Comparison of ENCODE assay signal across 14 cellular contexts in genomic region chr14:61183486-61183885, GRCh38.
DNase-seq lines count a peak whose midpoint lies in the region; ATAC-seq lines count a peak whose summit lies in the region.
"Had no signal": no experiment of that assay in that cellular context is flagged by ENCODE, and none has a peak within 500 bp of the region (broad histone marks: within the 10 kb centered on the region; RNA-seq: fewer than 3 reads in every experiment).

No MANE protein-coding gene starts in this region.

- no peaks in the 10 kb centered on the region for H3K9me3 Mint-ChIP-seq in stimulated activated naive CD8-positive, alpha-beta T cell treated with anti-CD3 and anti-CD28 coated beads, Interleukin-15, amount 100 ng/mL, for 72 hours
- H3K9me3 Mint-ChIP-seq: activated CD4-positive, alpha-beta memory T cell treated with anti-CD3 and anti-CD28 coated beads, Interleukin-2, amount 10 ng/mL, durations not matched to agents 7 days and 5 days; endodermal cell had no signal

- peaks cover 52% of the 10 kb centered on the region for H3K4me1 ChIP-seq in SJSA1 (replicated peaks)

- peaks cover 60% of the 10 kb centered on the region for H3K27me3 Mint-ChIP-seq in stimulated activated naive CD8-positive, alpha-beta T cell treated with anti-CD3 and anti-CD28 coated beads, Interleukin-15, amount 100 ng/mL, for 72 hours

- no peaks in the 10 kb centered on the region for H3K36me3 ChIP-seq in SJSA1
- H3K36me3 ChIP-seq: ovary had no signal

- H3K4me3 Mint-ChIP-seq in stimulated activated naive CD8-positive, alpha-beta T cell treated with anti-CD3 and anti-CD28 coated beads, Interleukin-15, amount 100 ng/mL, for 72 hours: no peak overlapping the region
- H3K4me3 Mint-ChIP-seq: activated CD4-positive, alpha-beta memory T cell treated with anti-CD3 and anti-CD28 coated beads, Interleukin-2, amount 10 ng/mL, durations not matched to agents 7 days and 5 days; endodermal cell had no signal

- H3K27ac ChIP-seq in SJSA1 (peak overlapping the region; percentile 34), epithelial cell of prostate (peak overlapping the region; percentile 39)
- H3K27ac ChIP-seq: body of pancreas, ovary had no signal

- peaks cover 12% of the 10 kb centered on the region for H3K4me1 Mint-ChIP-seq in stimulated activated naive CD8-positive, alpha-beta T cell treated with anti-CD3 and anti-CD28 coated beads, Interleukin-15, amount 100 ng/mL, for 72 hours

- no peaks in the 10 kb centered on the region for H3K27me3 ChIP-seq in SJSA1 (replicated peaks)
- H3K27me3 ChIP-seq: body of pancreas, ovary had no signal

- DNase-seq in stimulated activated naive CD8-positive, alpha-beta T cell treated with anti-CD3 and anti-CD28 coated beads, Interleukin-15, amount 100 ng/mL, for 72 hours: no peak
- DNase-seq in stimulated activated naive CD8-positive, alpha-beta T cell treated with anti-CD3 and anti-CD28 coated beads, Interleukin-15, Interleukin-2, amounts not matched to agents 100 U/mL and 50 U/mL, for 24 hours: no peak
- DNase-seq in SJSA1 (ENCODE audit: low read depth in 1 of 2, low spot score in 2 of 2): peak in 1 of 2 experiments; percentile 16
- DNase-seq in epithelial cell of prostate (ENCODE audit: low read depth, low spot score): no peak
- no peak for DNase-seq in nucleus accumbens (lab: John Stamatoyannopoulos, UW)
- DNase-seq: activated CD4-positive, alpha-beta memory T cell treated with anti-CD3 and anti-CD28 coated beads, Interleukin-2, amount 10 ng/mL, durations not matched to agents 7 days and 5 days; activated gamma-delta T cell treated with Interleukin-2 at 50 U/mL for 16 hours; body of pancreas; endodermal cell; NCI-H1048; ovary had no signal

- peak; percentile 47 for ATAC-seq in stimulated activated naive CD8-positive, alpha-beta T cell treated with anti-CD3 and anti-CD28 coated beads, Interleukin-15, amount 100 ng/mL, for 72 hours
- ATAC-seq in stimulated activated naive CD8-positive, alpha-beta T cell treated with anti-CD3 and anti-CD28 coated beads, Interleukin-15, Interleukin-2, amounts not matched to agents 100 U/mL and 50 U/mL, for 24 hours: no peak
- ATAC-seq in GM21447 (IDR thresholded peaks at IDR 0.05; ENCODE audit: unreplicated experiment) (no peak), HG03354 (IDR thresholded peaks at IDR 0.05; ENCODE audit: poor library complexity, severe bottlenecking, unreplicated experiment) (no peak), HG03469 (IDR thresholded peaks at IDR 0.05; ENCODE audit: unreplicated experiment) (no peak)
- ATAC-seq: body of pancreas had no signal

- no peak overlapping the region for H3K4me3 ChIP-seq in SJSA1
- H3K4me3 ChIP-seq: body of pancreas, ovary had no signal

- H3K9me3 ChIP-seq in SJSA1 (replicated peaks): no peaks in the 10 kb centered on the region
- H3K9me3 ChIP-seq: body of pancreas, ovary had no signal

- no peak overlapping the region for H3K27ac Mint-ChIP-seq in stimulated activated naive CD8-positive, alpha-beta T cell treated with anti-CD3 and anti-CD28 coated beads, Interleukin-15, amount 100 ng/mL, for 72 hours
- H3K27ac Mint-ChIP-seq: activated CD4-positive, alpha-beta memory T cell treated with anti-CD3 and anti-CD28 coated beads, Interleukin-2, amount 10 ng/mL, durations not matched to agents 7 days and 5 days; endodermal cell had no signal
